Comparison of ENCODE assay signal across 9 cellular contexts in genomic region chr19:18291019-18291524, GRCh38. TPM values are rescaled to one million over a fixed set of nuclear protein-coding genes. Genes with fewer than 3 reads are reported as not detected.
A peak's percentile ranks its signal among the peaks of the same experiment; 100 is the strongest.
DNase-seq lines count a peak whose midpoint lies in the region; ATAC-seq and TF ChIP-seq lines count a peak whose summit lies in the region.
"Had no signal": no experiment of that assay in that cellular context is flagged by ENCODE, and none has a peak within 500 bp of the region (broad histone marks: within the 10 kb centered on the region; RNA-seq: fewer than 3 reads in every experiment).

No MANE protein-coding gene starts in this region.

- H3K4me3 ChIP-seq in lower lobe of right lung (peak overlapping the region; percentile 80), uterus (peak overlapping the region; percentile 74 to 79)

- H3K36me3 ChIP-seq in lower lobe of right lung = no peaks in the 10 kb centered on the region
- H3K36me3 ChIP-seq in uterus = no peaks in the 10 kb centered on the region

- TF ChIP-seq CTCF in lower lobe of right lung (IDR thresholded peaks at IDR 0.05) (no peak), uterus (IDR thresholded peaks at IDR 0.05) (peak in 1 of 4 experiments; percentile 10)

- peak overlapping the region; percentile 92 for H3K27ac Mint-ChIP-seq in activated naive CD8-positive, alpha-beta T cell treated with anti-CD3 and anti-CD28 coated beads, Interleukin-2, amount 50 U/mL, for 24 hours

- DNase-seq in stimulated activated CD4-positive, alpha-beta T cell treated with anti-CD3 and anti-CD28 coated beads, Interleukin-15, amount 100 ng/mL, for 24 hours = peak; percentile 52
- no peak for DNase-seq in stimulated activated CD4-positive, alpha-beta T cell treated with anti-CD3 and anti-CD28 coated beads, Interleukin-4, amount 100 ng/mL, for 1 hour
- no peak for DNase-seq in activated naive CD8-positive, alpha-beta T cell treated with anti-CD3 and anti-CD28 coated beads, Interleukin-2, amount 50 U/mL, for 24 hours
- DNase-seq in lower lobe of right lung = no peak
- peak; percentile 57 to 65 for DNase-seq in uterus
- no peak for DNase-seq in NCI-H2081 (lab: John Stamatoyannopoulos, UW)
- no peak for DNase-seq in GDM1 (lab: John Stamatoyannopoulos, UW)

- intact Hi-C loops in lower lobe of right lung (cut with DNase I) (no loop called here), uterus (cut with DNase I; ENCODE audit: low total_unique reads) (no loop called here)

- no peaks in the 10 kb centered on the region for H3K27me3 Mint-ChIP-seq in activated naive CD8-positive, alpha-beta T cell treated with anti-CD3 and anti-CD28 coated beads, Interleukin-2, amount 50 U/mL, for 24 hours

- H3K27ac ChIP-seq in lower lobe of right lung (peak overlapping the region; percentile 99), uterus (peak overlapping the region; percentile 95 to 99)

- no peaks in the 10 kb centered on the region for H3K9me3 Mint-ChIP-seq in activated naive CD8-positive, alpha-beta T cell treated with anti-CD3 and anti-CD28 coated beads, Interleukin-2, amount 50 U/mL, for 24 hours

- peaks cover 78% of the 10 kb centered on the region for H3K4me1 Mint-ChIP-seq in activated naive CD8-positive, alpha-beta T cell treated with anti-CD3 and anti-CD28 coated beads, Interleukin-2, amount 50 U/mL, for 24 hours

- H3K36me3 Mint-ChIP-seq in activated naive CD8-positive, alpha-beta T cell treated with anti-CD3 and anti-CD28 coated beads, Interleukin-2, amount 50 U/mL, for 24 hours (ENCODE audit: low read depth) = peaks cover 10% of the 10 kb centered on the region

- peak overlapping the region; percentile 97 for H3K4me3 Mint-ChIP-seq in activated naive CD8-positive, alpha-beta T cell treated with anti-CD3 and anti-CD28 coated beads, Interleukin-2, amount 50 U/mL, for 24 hours

- H3K9me3 ChIP-seq in lower lobe of right lung (no peaks in the 10 kb centered on the region), uterus (no peaks in the 10 kb centered on the region)

- H3K27me3 ChIP-seq in lower lobe of right lung (ENCODE audit: low read depth) (no peaks in the 10 kb centered on the region), uterus (no peaks in the 10 kb centered on the region)

- TF ChIP-seq POLR2A in uterus (IDR thresholded peaks at IDR 0.05) = no peak

- H3K4me1 ChIP-seq in lower lobe of right lung = peaks cover 31% of the 10 kb centered on the region
- H3K4me1 ChIP-seq in uterus = peaks cover 0 to 15% of the 10 kb centered on the region in 2 donors

- no peak for ATAC-seq in activated naive CD8-positive, alpha-beta T cell treated with anti-CD3 and anti-CD28 coated beads, Interleukin-2, amount 50 U/mL, for 24 hours
- ATAC-seq in lower lobe of right lung (no peak), HG03457 (IDR thresholded peaks at IDR 0.05; ENCODE audit: unreplicated experiment) (no peak)

RNA-seq across cellular contexts. Expression of gene JUND, which starts 9.7 kb away (rescaled TPM):
- total RNA-seq in lower lobe of right lung (150 TPM), uterus (100 to 1,000 TPM; 152 to 386 (median 290) TPM)

RNA-seq across cellular contexts. Expression of gene IQCN, which starts 16.8 kb away (rescaled TPM):
- total RNA-seq in lower lobe of right lung = 4.1 TPM
- 10 to 100 TPM in 1 of 4 donors, 1 to 10 TPM in 3; 1.0 to 41.1 (median 3.0) TPM for total RNA-seq in uterus
- total RNA-seq: bronchial epithelial cell had no signal

RNA-seq across cellular contexts. Expression of gene LSM4, which starts 31.8 kb away (rescaled TPM):
- total RNA-seq in lower lobe of right lung (72.3 TPM), uterus (100 to 1,000 TPM in 1 of 4 donors, 10 to 100 TPM in 2, 1 to 10 TPM in 1; 8.8 to 120 (median 64.2) TPM)

RNA-seq across cellular contexts. Expression of gene PGPEP1, which starts 49.3 kb away (rescaled TPM):
- total RNA-seq in lower lobe of right lung (40.9 TPM), uterus (10 to 100 TPM; 21.2 to 67.9 (median 38.1) TPM)

Comparison
In these comparisons a context has a peak if more than half of its experiments do, and no peak if none do; other contexts are left out.
1. DNase-seq: peak in stimulated activated CD4-positive, alpha-beta T cell treated with anti-CD3 and anti-CD28 coated beads, Interleukin-15, amount 100 ng/mL, for 24 hours (single experiment) and uterus (2 of 2); none in stimulated activated CD4-positive, alpha-beta T cell treated with anti-CD3 and anti-CD28 coated beads, Interleukin-4, amount 100 ng/mL, for 1 hour (single experiment), activated naive CD8-positive, alpha-beta T cell treated with anti-CD3 and anti-CD28 coated beads, Interleukin-2, amount 50 U/mL, for 24 hours (single experiment), lower lobe of right lung (single experiment), NCI-H2081 (0 of 2) and GDM1 (single experiment).